ENCODE assay signal across 19 cellular contexts in the genomic region with DNA sequence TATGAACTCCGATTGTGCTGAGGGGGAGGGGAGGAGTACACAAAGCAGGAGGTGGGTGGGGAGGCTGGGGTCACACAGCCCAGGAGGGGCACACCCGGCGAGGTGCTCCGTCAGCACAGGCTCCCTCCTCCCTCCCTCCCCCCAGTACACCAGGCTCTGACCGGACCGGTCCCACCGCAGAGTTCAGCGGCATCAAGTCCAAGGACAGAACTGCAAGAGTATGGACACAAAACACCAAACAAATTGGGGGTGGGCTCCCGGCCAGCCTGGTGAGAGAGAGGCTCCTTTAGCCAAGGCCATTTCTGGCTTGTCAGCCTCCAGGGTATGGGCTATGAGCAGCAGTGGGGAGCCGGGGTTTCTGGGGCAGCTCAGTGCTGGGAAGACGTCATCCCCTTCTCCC.
DNase-seq lines count a peak whose midpoint lies in the region; ATAC-seq and TF ChIP-seq lines count a peak whose summit lies in the region.
"Had no signal": no experiment of that assay in that cellular context is flagged by ENCODE, and none has a peak within 500 bp of the region (broad histone marks: within the 10 kb centered on the region; RNA-seq: fewer than 3 reads in every experiment).

No MANE protein-coding gene starts in this region.

- H3K36me3 Mint-ChIP-seq in nephron progenitor cell (ENCODE audit: low read depth), result peaks cover 20% of the 10 kb centered on the region
- H3K36me3 Mint-ChIP-seq: CD8-positive, alpha-beta memory T cell had no signal

- peaks cover 31% of the 10 kb centered on the region for H3K4me1 ChIP-seq in colonic mucosa
- peaks cover 73% of the 10 kb centered on the region for H3K4me1 ChIP-seq in testis
- no peaks in the 10 kb centered on the region for H3K4me1 ChIP-seq in foreskin keratinocyte

- H3K9me3 ChIP-seq in colonic mucosa (no peaks in the 10 kb centered on the region), testis (no peaks in the 10 kb centered on the region)

- CTCF ChIA-PET in HEK293T (lab: Yijun Ruan, JAX), result no interaction called here

- H3K36me3 ChIP-seq in colonic mucosa, result no peaks in the 10 kb centered on the region
- no peaks in the 10 kb centered on the region for H3K36me3 ChIP-seq in testis (ENCODE audit: low read depth, missing control alignments)

- intact Hi-C loops in left ventricle myocardium superior (cut with micrococcal nuclease) (no loop called here), left cardiac atrium (cut with DNase I) (no loop called here), colonic mucosa (cut with DNase I) (no loop called here), testis (cut with DNase I; ENCODE audit: low total_unique reads) (no loop called here)

- H3K27me3 ChIP-seq in colonic mucosa, result no peaks in the 10 kb centered on the region
- no peaks in the 10 kb centered on the region for H3K27me3 ChIP-seq in testis
- H3K27me3 ChIP-seq in foreskin keratinocyte, result no peaks in the 10 kb centered on the region

- no peak overlapping the region for H3K27ac Mint-ChIP-seq in nephron progenitor cell
- H3K27ac Mint-ChIP-seq: CD8-positive, alpha-beta memory T cell had no signal

- no peak for TF ChIP-seq CTCF in colonic mucosa (IDR thresholded peaks at IDR 0.05)
- no peak for TF ChIP-seq CTCF in nephron progenitor cell (IDR thresholded peaks at IDR 0.05)
- no peak for TF ChIP-seq CTCF in testis (IDR thresholded peaks at IDR 0.05)
- TF ChIP-seq CTCF in foreskin keratinocyte (conservative IDR thresholded peaks at IDR 0.05), result no peak

- H3K4me1 Mint-ChIP-seq in nephron progenitor cell, result peaks cover 78% of the 10 kb centered on the region
- H3K4me1 Mint-ChIP-seq: CD8-positive, alpha-beta memory T cell had no signal

- H3K27ac ChIP-seq in colonic mucosa (peak overlapping the region; percentile 86), testis (peak overlapping the region; percentile 16 to 81), foreskin keratinocyte (no peak overlapping the region)
- H3K27ac ChIP-seq: C4-2B had no signal

- no peak overlapping the region for H3K4me3 ChIP-seq in colonic mucosa
- no peak overlapping the region for H3K4me3 ChIP-seq in testis

- DNase-seq in left ventricle myocardium superior, result peak; percentile 32
- DNase-seq in left cardiac atrium, result no peak
- DNase-seq in colonic mucosa, result no peak
- DNase-seq in nephron progenitor cell, result no peak
- DNase-seq in testis, result peak; percentile 79
- no peak for DNase-seq in foreskin keratinocyte
- DNase-seq in HEK293T (ENCODE audit: extremely low spot score), result no peak
- DNase-seq in SKM-1 treated with dmso at 0.1 percent for 144 hours (lab: John Stamatoyannopoulos, UW; ENCODE audit: unreplicated experiment), result no peak
- DNase-seq: 8988T; Calu3; CD8-positive, alpha-beta memory T cell; DMS153; Kasumi-1; NCI-H1694; NCI-H2081; NCI-H2171; NCI-H526; Right ventricle myocardium superior had no signal

- H3K4me3 Mint-ChIP-seq in nephron progenitor cell, result peak overlapping the region; percentile 43
- H3K4me3 Mint-ChIP-seq: CD8-positive, alpha-beta memory T cell had no signal

- ATAC-seq in left ventricle myocardium superior (no peak), left cardiac atrium (no peak), foreskin keratinocyte (no peak)

- peaks cover 3% of the 10 kb centered on the region for H3K27me3 Mint-ChIP-seq in nephron progenitor cell (ENCODE audit: low read depth, poor library complexity)

- no peak for TF ChIP-seq POLR2A in testis (IDR thresholded peaks at IDR 0.05)

- POLR2A ChIA-PET in HEK293T (lab: Yijun Ruan, JAX), result no interaction called here

- H3K9ac ChIP-seq in colonic mucosa (ENCODE audit: low read depth in 2 of 2, low read length in 2 of 2), result peak overlapping the region in 1 of 2 donors; percentile 21

- no peaks in the 10 kb centered on the region for H3K9me3 Mint-ChIP-seq in nephron progenitor cell
- H3K9me3 Mint-ChIP-seq: CD8-positive, alpha-beta memory T cell had no signal

- 35 to 36% methylated on average over 6 to 11 of the region's 11 CpGs for WGBS in testis, 2 donors

TF ChIP-seq in HEK293T, 16 proteins besides CTCF, POLR2A, EP300 and RAD21:
- TF ChIP-seq HDGF (IDR thresholded peaks at IDR 0.05; ENCODE audit: borderline replicate concordance), result no peak
- TF ChIP-seq BHLHE40 (IDR thresholded peaks at IDR 0.05; ENCODE audit: borderline replicate concordance), result no peak
- no peak for TF ChIP-seq FOXK2 (IDR thresholded peaks at IDR 0.05)
- TF ChIP-seq, protein P1, sequence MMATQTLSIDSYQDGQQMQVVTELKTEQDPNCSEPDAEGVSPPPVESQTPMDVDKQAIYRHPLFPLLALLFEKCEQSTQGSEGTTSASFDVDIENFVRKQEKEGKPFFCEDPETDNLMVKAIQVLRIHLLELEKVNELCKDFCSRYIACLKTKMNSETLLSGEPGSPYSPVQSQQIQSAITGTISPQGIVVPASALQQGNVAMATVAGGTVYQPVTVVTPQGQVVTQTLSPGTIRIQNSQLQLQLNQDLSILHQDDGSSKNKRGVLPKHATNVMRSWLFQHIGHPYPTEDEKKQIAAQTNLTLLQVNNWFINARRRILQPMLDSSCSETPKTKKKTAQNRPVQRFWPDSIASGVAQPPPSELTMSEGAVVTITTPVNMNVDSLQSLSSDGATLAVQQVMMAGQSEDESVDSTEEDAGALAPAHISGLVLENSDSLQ (IDR thresholded peaks at IDR 0.05), result no peak
- no peak for TF ChIP-seq CTBP1 (IDR thresholded peaks at IDR 0.05; ENCODE audit: borderline replicate concordance)
- TF ChIP-seq ELF4 (IDR thresholded peaks at IDR 0.05), result no peak
- TF ChIP-seq ARNT (IDR thresholded peaks at IDR 0.05), result no peak
- no peak for TF ChIP-seq L3MBTL2 (conservative IDR thresholded peaks at IDR 0.05)
- no peak for TF ChIP-seq TARDBP (IDR thresholded peaks at IDR 0.05)
- no peak for TF ChIP-seq SP1 (IDR thresholded peaks at IDR 0.05)
- no peak for TF ChIP-seq SUZ12 (IDR thresholded peaks at IDR 0.05)

Comparison
In these comparisons a context has a peak if more than half of its experiments do, and no peak if none do; other contexts are left out.
1. DNase-seq: peak in left ventricle myocardium superior (single experiment) and testis (single experiment); none in left cardiac atrium (single experiment), colonic mucosa (single experiment), nephron progenitor cell (single experiment), foreskin keratinocyte (0 of 2), HEK293T (single experiment) and SKM-1 treated with dmso at 0.1 percent for 144 hours (single experiment).